In genomic region chrX:120840826-120841225, GRCh38 we compare ENCODE assay signal across 18 cellular contexts.
DNase-seq lines count a peak whose midpoint lies in the region; ATAC-seq and TF ChIP-seq lines count a peak whose summit lies in the region.
"Had no signal": no experiment of that assay in that cellular context is flagged by ENCODE, and none has a peak within 500 bp of the region (broad histone marks: within the 10 kb centered on the region; RNA-seq: fewer than 3 reads in every experiment).

No MANE protein-coding gene starts in this region.

- no peaks in the 10 kb centered on the region for H3K36me3 Mint-ChIP-seq in effector memory CD8-positive, alpha-beta T cell (ENCODE audit: insufficient read depth)

- no peak overlapping the region for H3K27ac Mint-ChIP-seq in effector memory CD8-positive, alpha-beta T cell

- no peak overlapping the region for H2AFZ ChIP-seq in MM.1S (ENCODE audit: low read length)

- no peaks in the 10 kb centered on the region for H3K4me1 Mint-ChIP-seq in effector memory CD8-positive, alpha-beta T cell (ENCODE audit: low read depth in 2 of 2)

- no peaks in the 10 kb centered on the region for H3K27me3 ChIP-seq in MM.1S (replicated peaks; ENCODE audit: insufficient read depth, low read length)
- H3K27me3 ChIP-seq: ascending aorta, BLaER1, right atrium auricular region, tibial nerve had no signal

- no peaks in the 10 kb centered on the region for H3K9me2 ChIP-seq in MM.1S (replicated peaks; ENCODE audit: insufficient read depth, low read length)

- H3K4me3 Mint-ChIP-seq in effector memory CD8-positive, alpha-beta T cell = no peak overlapping the region

- no peaks in the 10 kb centered on the region for H3F3A ChIP-seq in MM.1S (ENCODE audit: insufficient read depth, low read length)

- no peaks in the 10 kb centered on the region for H3K4me1 ChIP-seq in MM.1S (ENCODE audit: low read length)
- H3K4me1 ChIP-seq: ascending aorta, BLaER1, HAP-1, right atrium auricular region, tibial nerve had no signal

- H3K4me3 ChIP-seq in cardiac fibroblast (replicated peaks in 1 of 2; ENCODE audit: low read depth in 2 of 2, low read length in 2 of 2) (no peak overlapping the region), MM.1S (ENCODE audit: low read length) (no peak overlapping the region)
- H3K4me3 ChIP-seq: ascending aorta, BLaER1, HAP-1, right atrium auricular region, tibial nerve had no signal

- TF ChIP-seq CTCF in cardiac fibroblast (IDR thresholded peaks at IDR 0.05; ENCODE audit: low read depth, low read length) (peak; percentile 23), MM.1S (IDR thresholded peaks at IDR 0.05; ENCODE audit: low read length) (no peak)

- no peak overlapping the region for H3K27ac ChIP-seq in MM.1S (ENCODE audit: low read length)
- H3K27ac ChIP-seq: ascending aorta, BLaER1, right atrium auricular region, tibial nerve had no signal

- H3K9me3 Mint-ChIP-seq in effector memory CD8-positive, alpha-beta T cell = no peaks in the 10 kb centered on the region

- H3K36me3 ChIP-seq in MM.1S (replicated peaks; ENCODE audit: insufficient read depth, low read length) = no peaks in the 10 kb centered on the region
- H3K36me3 ChIP-seq: ascending aorta, BLaER1, HAP-1, right atrium auricular region, tibial nerve had no signal

- DNase-seq in EH (ENCODE audit: low read depth) (peak; percentile 72), NCI-H69 (lab: John Stamatoyannopoulos, UW) (peak; percentile 6), cardiac fibroblast (ENCODE audit: low read depth in 2 of 2) (peak; percentile 69 to 78), iris pigment epithelial cell (ENCODE audit: low read depth) (peak; percentile 86), MM.1S (no peak)
- no peak for DNase-seq in effector memory CD8-positive, alpha-beta T cell
- no peak for DNase-seq in stimulated activated CD4-positive, alpha-beta T cell treated with anti-CD3 and anti-CD28 coated beads, Interleukin-1b, Interleukin-23, amount 100 ng/mL, for 48 hours
- DNase-seq: activated CD4-positive, CD25-positive, alpha-beta regulatory T cell treated with anti-CD3 and anti-CD28 coated beads, Interleukin-2, amount 50 U/mL, for 72 hours; activated gamma-delta T cell treated with Interleukin-2 at 50 U/mL for 16 hours; NCI-H1930; SIG-M5; stimulated activated naive CD4-positive, alpha-beta T cell treated with Interleukin-2 at 50 U/mL for 16 hours had no signal

- no peaks in the 10 kb centered on the region for H3K9me3 ChIP-seq in MM.1S (replicated peaks; ENCODE audit: insufficient read depth, low read length)
- H3K9me3 ChIP-seq: ascending aorta, BLaER1, HAP-1, right atrium auricular region, tibial nerve had no signal

- H3K9ac ChIP-seq in MM.1S (ENCODE audit: low read length) = no peak overlapping the region
- H3K9ac ChIP-seq: BLaER1 had no signal

- no peak overlapping the region for H3K4me2 ChIP-seq in MM.1S (ENCODE audit: low read depth, low read length)
- H3K4me2 ChIP-seq: BLaER1 had no signal

- H4K20me1 ChIP-seq in MM.1S (ENCODE audit: insufficient read depth, low read length) = no peaks in the 10 kb centered on the region
- H4K20me1 ChIP-seq: BLaER1 had no signal

- H3K79me2 ChIP-seq in MM.1S (ENCODE audit: low read length) = no peaks in the 10 kb centered on the region

- ATAC-seq in effector memory CD8-positive, alpha-beta T cell (replicated peaks) = no peak
- ATAC-seq in GM19023 (IDR thresholded peaks at IDR 0.05; ENCODE audit: unreplicated experiment) = no peak

- H3K27me3 Mint-ChIP-seq in effector memory CD8-positive, alpha-beta T cell = no peaks in the 10 kb centered on the region

Comparison
In these comparisons a context has a peak if more than half of its experiments do, and no peak if none do; other contexts are left out.
1. DNase-seq: peak in EH (single experiment), NCI-H69 (single experiment), cardiac fibroblast (2 of 2) and iris pigment epithelial cell (single experiment); none in effector memory CD8-positive, alpha-beta T cell (0 of 3), stimulated activated CD4-positive, alpha-beta T cell treated with anti-CD3 and anti-CD28 coated beads, Interleukin-1b, Interleukin-23, amount 100 ng/mL, for 48 hours (single experiment) and MM.1S (single experiment).